ENCODE assay signal across 8 cellular contexts in genomic region chr1:200738348-200738732, GRCh38. TPM values are rescaled to one million over a fixed set of nuclear protein-coding genes. Genes with fewer than 3 reads are reported as not detected.
DNase-seq lines count a peak whose midpoint lies in the region; ATAC-seq, FAIRE-seq and TF ChIP-seq lines count a peak whose summit lies in the region.

No MANE protein-coding gene starts in this region.

- no peak overlapping the region for H4K8ac ChIP-seq in mesendoderm (ENCODE audit: low read depth, low read length)

- TSS peak; percentile 54 for BruUV-seq in HCT116 (replicated peaks; lab: Mats Ljungman, UMichigan)
- no TSS peak for BruUV-seq in GM12878 (replicated peaks; lab: Mats Ljungman, UMichigan)

- no peaks in the 10 kb centered on the region for H3K27me3 ChIP-seq in HCT116 (ENCODE audit: insufficient read depth, low read length)
- H3K27me3 ChIP-seq in GM12878 (replicated peaks in 1 of 2; ENCODE audit: control insufficient read depth in 2 of 2, insufficient read depth in 2 of 2, low read length in 1 of 2) = no peaks in the 10 kb centered on the region
- no peaks in the 10 kb centered on the region for H3K27me3 ChIP-seq in mesendoderm (ENCODE audit: insufficient read depth, low read length, poor library complexity)

- H3K23ac ChIP-seq in mesendoderm (ENCODE audit: low read length) = no peak overlapping the region

- peak overlapping the region; percentile 84 for H3K56ac ChIP-seq in mesendoderm (ENCODE audit: low read length)

- peak overlapping the region; percentile 71 for H3K4me2 ChIP-seq in A549
- peak overlapping the region; percentile 90 for H3K4me2 ChIP-seq in HCT116 (ENCODE audit: low read length)
- peak overlapping the region; percentile 81 for H3K4me2 ChIP-seq in GM12878 (ENCODE audit: control insufficient read depth, insufficient read depth)
- peak overlapping the region; percentile 69 for H3K4me2 ChIP-seq in mesendoderm (ENCODE audit: low read length)

- no peak overlapping the region for H4K5ac ChIP-seq in mesendoderm (ENCODE audit: low read length)

- no peak overlapping the region for H3K4ac ChIP-seq in mesendoderm (ENCODE audit: low read depth, low read length)

- H3K9me3 ChIP-seq in A549 = no peaks in the 10 kb centered on the region
- H3K9me3 ChIP-seq in HCT116 (ENCODE audit: control insufficient read depth in 1 of 2, insufficient read depth in 1 of 2, low read depth in 1 of 2, low read length in 2 of 2) = no peaks in the 10 kb centered on the region
- no peaks in the 10 kb centered on the region for H3K9me3 ChIP-seq in GM12878 (replicated peaks; ENCODE audit: control insufficient read depth, insufficient read depth, low read length)

- TF ChIP-seq RAD21 in A549 (conservative IDR thresholded peaks at IDR 0.05 in 1 of 2, IDR thresholded peaks at IDR 0.05 in 1 of 2) (no peak), HCT116 (IDR thresholded peaks at IDR 0.05; ENCODE audit: low read depth) (no peak), GM12878 (IDR thresholded peaks at IDR 0.05; ENCODE audit: insufficient read depth, low read depth, low read length) (no peak)

- in situ Hi-C loops in GM12878 (cut with MboI) = no loop called here

- peaks cover 38% of the 10 kb centered on the region for H3K79me2 ChIP-seq in HCT116 (ENCODE audit: insufficient read depth, low read length)
- H3K79me2 ChIP-seq in GM12878 (ENCODE audit: control insufficient read depth, insufficient read depth, low read length) = peaks cover 40% of the 10 kb centered on the region
- peaks cover 20% of the 10 kb centered on the region for H3K79me2 ChIP-seq in mesendoderm (ENCODE audit: control insufficient read depth, insufficient read depth, low read length)

- no peak for TF ChIP-seq CTCF in A549 (IDR thresholded peaks at IDR 0.05)
- no peak for TF ChIP-seq CTCF in HCT116 (IDR thresholded peaks at IDR 0.05 in 2 of 3, conservative IDR thresholded peaks at IDR 0.05 in 1 of 3; ENCODE audit: borderline replicate concordance in 1 of 3, insufficient read depth in 1 of 3, low read depth in 2 of 3, low read length in 2 of 3)
- no peak for TF ChIP-seq CTCF in GM12878 (IDR thresholded peaks at IDR 0.05 in 2 of 3, conservative IDR thresholded peaks at IDR 0.05 in 1 of 3; ENCODE audit: control insufficient read depth in 2 of 3, extremely low read depth in 1 of 3, insufficient read depth in 1 of 3, low read depth in 3 of 3, low read length in 3 of 3)

- 10% methylated on average over 8 of the region's 8 CpGs for WGBS in A549 (ENCODE audit: missing lambda C conversion rate)
- under 1% methylated on average over 8 of the region's 8 CpGs for WGBS in GM12878 (ENCODE audit: insufficient coverage, insufficient replicate concordance, low lambda C conversion rate, missing lambda C conversion rate)
- no CpG with 5 or more reads among the region's 8 CpGs for WGBS in mesendoderm (ENCODE audit: extremely low coverage, insufficient coverage, low lambda C conversion rate)

- H3K9me2 ChIP-seq in HCT116 (ENCODE audit: insufficient read depth) = no peaks in the 10 kb centered on the region

- FAIRE-seq in A549 (lab: Jason Lieb, UNC) (no peak), GM12878 (lab: Jason Lieb, UNC) (no peak)

- H2AFZ ChIP-seq in HCT116 (ENCODE audit: low read depth, low read length, poor library complexity, severe bottlenecking) (peak overlapping the region; percentile 95), GM12878 (ENCODE audit: control insufficient read depth, low read depth, low read length) (peak overlapping the region; percentile 58)

- H3K36me3 ChIP-seq in HCT116 (ENCODE audit: control insufficient read depth in 1 of 2, insufficient read depth in 2 of 2, low read length in 2 of 2) (no peaks in the 10 kb centered on the region), GM12878 (ENCODE audit: control insufficient read depth in 2 of 2, insufficient read depth in 2 of 2, low read length in 1 of 2) (no peaks in the 10 kb centered on the region), mesendoderm (ENCODE audit: control insufficient read depth, insufficient read depth, low read length) (no peaks in the 10 kb centered on the region)

- intact Hi-C loops in HCT116 (cut with micrococcal nuclease) (loop anchor here (5.0 kb wide), 1 partner anchor 116 kb away; the partner anchor contains the start of gene KIF14), GM12878 (cut with micrococcal nuclease; ENCODE audit: unreplicated experiment) (no loop called here)

- H3K18ac ChIP-seq in mesendoderm (ENCODE audit: low read length) = no peak overlapping the region

- H3K4me3 ChIP-seq in A549 (peak overlapping the region; percentile 91), HCT116 (replicated peaks in 1 of 2; ENCODE audit: low read depth in 1 of 2, low read length in 2 of 2) (peak overlapping the region; percentile 38 to 91), GM12878 (peak overlapping the region; percentile 99), mesendoderm (ENCODE audit: low read length) (no peak overlapping the region)

- no peak for TF ChIP-seq EP300 in A549 (IDR thresholded peaks at IDR 0.05)
- no peak for TF ChIP-seq EP300 in GM12878 (IDR thresholded peaks at IDR 0.05; ENCODE audit: borderline replicate concordance in 1 of 2, control insufficient read depth in 1 of 2, low read depth in 2 of 2, low read length in 2 of 2)

- H3K27ac ChIP-seq in A549 (peak overlapping the region; percentile 73 to 98), HCT116 (ENCODE audit: low read depth, low read length) (peak overlapping the region; percentile 33; the same call in 1 of the 2 replicates), GM12878 (ENCODE audit: control insufficient read depth, insufficient read depth) (peak overlapping the region; percentile 2; the same call in 1 of the 2 replicates), mesendoderm (ENCODE audit: low read depth, low read length) (no peak overlapping the region)

- no peak overlapping the region for H2BK15ac ChIP-seq in mesendoderm (replicated peaks; ENCODE audit: low read depth)

- POLR2A ChIA-PET in A549 (lab: Yijun Ruan, JAX) (interaction anchor here (0.9 to 3.2 kb wide), 6 partner anchors 9 to 71 kb away, joined by 3 to 71 read pairs (median 4); partner anchors contain the start of gene DDX59), HCT116 (lab: Charles Lee) (interaction anchor here (2.8 kb wide), 1 partner anchor 69 kb away, joined by 15 read pairs; the partner anchor contains the start of gene DDX59), GM12878 (lab: Charles Lee) (interaction anchor here (1.2 to 2.7 kb wide), 5 partner anchors 36 to 85 kb away, joined by 3 to 21 read pairs (median 5); partner anchors contain the start of gene DDX59)

- RAD21 ChIA-PET in HCT116 (lab: Charles Lee; ENCODE audit: low non-redundant PET in 1 of 2, low total read pairs in 2 of 2, uncharacterized antibody in 2 of 2, unreplicated experiment in 2 of 2) (no interaction called here), GM12878 (lab: Charles Lee; ENCODE audit: unreplicated experiment) (interaction anchor here (0.7 to 3.2 kb wide), 11 partner anchors 11 to 178 kb away, joined by 3 to 21 read pairs (median 3); partner anchors contain the start of genes DDX59 and KIF14)

- H3K4me1 ChIP-seq in A549 (peaks cover 29% of the 10 kb centered on the region), HCT116 (ENCODE audit: control insufficient read depth in 1 of 2, insufficient read depth in 2 of 2, low read length in 2 of 2) (peaks cover 12 to 28% of the 10 kb centered on the region in 2 experiments; a peak in 3 of 4 replicates), GM12878 (ENCODE audit: control insufficient read depth, insufficient read depth, low read length) (peaks cover 5% of the 10 kb centered on the region; the same call in 1 of the 2 replicates), mesendoderm (ENCODE audit: control insufficient read depth, low read depth, low read length) (peaks cover 5% of the 10 kb centered on the region)

- ATAC-seq in A549 = no peak
- ATAC-seq in HCT116 = no peak; the same call in 1 of the 2 replicates
- no peak for ATAC-seq in GM12878
- no peak for ATAC-seq in HG03045 (IDR thresholded peaks at IDR 0.05; ENCODE audit: unreplicated experiment)
- ATAC-seq in GM18502 (IDR thresholded peaks at IDR 0.05; ENCODE audit: poor library complexity, unreplicated experiment) = no peak

- no peak overlapping the region for H2BK5ac ChIP-seq in mesendoderm (ENCODE audit: low read length)

- CTCF ChIA-PET in A549 (lab: Yijun Ruan, JAX) (interaction anchor here (0.8 to 1.6 kb wide), 7 partner anchors 9 to 117 kb away, joined by 3 to 4 read pairs (median 4); partner anchors contain the start of gene DDX59), HCT116 (lab: Charles Lee) (no interaction called here), GM12878 (lab: Yijun Ruan, JAX) (interaction anchor here (0.7 to 2.0 kb wide), 6 partner anchors 11 to 123 kb away, joined by 3 to 12 read pairs (median 3); partner anchors contain the start of gene KIF14)

- H4K20me1 ChIP-seq in HCT116 (ENCODE audit: insufficient read depth) (no peaks in the 10 kb centered on the region; the same call in 1 of the 2 replicates), GM12878 (ENCODE audit: control insufficient read depth, insufficient read depth) (no peaks in the 10 kb centered on the region)

- H2AK5ac ChIP-seq in mesendoderm (ENCODE audit: low read length) = no peak overlapping the region

- TF ChIP-seq POLR2A in A549 (IDR thresholded peaks at IDR 0.05; ENCODE audit: low read length) (peak; percentile 60), HCT116 (IDR thresholded peaks at IDR 0.05; ENCODE audit: borderline replicate concordance, extremely low read depth, insufficient read depth, insufficient read length) (peak; percentile 40), GM12878 (IDR thresholded peaks at IDR 0.05; ENCODE audit: low read depth, low read length) (no peak)

- H3K9ac ChIP-seq in HCT116 (ENCODE audit: low read length) (peak overlapping the region; percentile 57), GM12878 (ENCODE audit: control insufficient read depth, insufficient read depth, low read length) (peak overlapping the region; percentile 44), mesendoderm (ENCODE audit: low read length) (peak overlapping the region; percentile 64)

- H2BK120ac ChIP-seq in mesendoderm (ENCODE audit: low read depth, low read length) = no peak overlapping the region

- DNase-seq in A549 (ENCODE audit: low read depth in 1 of 2, low spot score in 1 of 2) = no peak
- DNase-seq in HCT116 (ENCODE audit: low read depth, low spot score) = no peak
- no peak for DNase-seq in GM12878 (ENCODE audit: low read depth, low spot score)
- DNase-seq in mesendoderm = no peak
- DNase-seq in stimulated activated naive CD4-positive, alpha-beta T cell treated with Interleukin-2 at 50 U/mL for 16 hours (lab: John Stamatoyannopoulos, UW) = no peak
- no peak for DNase-seq in UCSD-AML1 (lab: John Stamatoyannopoulos, UW; ENCODE audit: unreplicated experiment)

- H3K79me1 ChIP-seq in mesendoderm (ENCODE audit: low read length) = peaks cover 9% of the 10 kb centered on the region

- SMC1A ChIA-PET in GM12878 (lab: Charles Lee; ENCODE audit: uncharacterized antibody, unreplicated experiment) = interaction anchor here (0.6 to 3.7 kb wide), 14 partner anchors 9 to 122 kb away, joined by 3 to 17 read pairs (median 4); no protein-coding TSS in a partner anchor

RNA-seq across cellular contexts. Expression of gene CAMSAP2, which starts 0.4 kb away (rescaled TPM):
- polyA plus RNA-seq in A549 (2011; rRNA removed) (28.4 and 28.5 TPM in 2 replicates), A549 (2017; fragmentation: RNase III; extraction: RNeasy Plus Mini Kit Qiagen cat#74134 plus additional on column Dnase treatment) (17.3 to 18.1 TPM (median 17.6 TPM) in 3 replicates), GM12878 (2011; rRNA removed) (8.6 and 11.8 TPM in 2 replicates), GM12878 (2014; fragmentation: Illumina TruSeq; extraction: Trizol) (18.1 and 21.3 TPM in 2 replicates), GM12878 (2014; fragmentation: Nextera tagmentation; extraction: Ambion mirVana) (1 to 10 TPM; 5.0 to 6.4 TPM), GM12878 (2014; rRNA removed) (6.7 and 7.5 TPM in 2 replicates), GM12878 (2016; fragmentation: Nextera tagmentation; extraction: Ambion mirVana) (1 to 10 TPM; 3.9 to 6.1 TPM)
- polyA plus RNA-seq in A549 (2012; cell fraction: cytosol; rRNA removed) = 3.5 and 4.0 TPM in 2 replicates
- 2.0 and 3.4 TPM in 2 replicates for polyA plus RNA-seq in A549 (2012; cell fraction: nucleus; rRNA removed)
- polyA minus RNA-seq in A549 (2011; rRNA and poly(A)+ RNA removed) = 18.7 and 22.2 TPM in 2 replicates
- total RNA-seq in HCT116 (2021; ENCODE audit: unreplicated experiment) (25.0 TPM), GM12878 (2014; rRNA removed) (11.1 and 13.3 TPM in 2 replicates), GM12878 (2014; rRNA removed; fragmentation: Illumina TruSeq; extraction: Trizol) (19.8 and 20.1 TPM in 2 replicates), GM12878 (2021) (16.7 and 17.2 TPM in 2 replicates)
- 7.4 and 9.2 TPM in 2 replicates for polyA plus RNA-seq in HCT116 (2012)
- total RNA-seq in GM12878 (2013; cell fraction: nucleolus; rRNA removed) = 65.0 and 65.6 TPM in 2 replicates
- polyA plus RNA-seq in GM12878 (2011; ENCODE audit: low read depth) = 2.8 TPM
- polyA plus RNA-seq in GM12878 (2011; cell fraction: cytosol; rRNA removed) = 2.5 and 2.7 TPM in 2 replicates
- polyA plus RNA-seq in GM12878 (2011; cell fraction: nucleus; rRNA removed) = 7.9 and 8.3 TPM in 2 replicates
- polyA plus RNA-seq in GM12878 (2012) = 4.8 and 8.3 TPM in 2 replicates
- polyA minus RNA-seq in GM12878 (2011; rRNA and poly(A)+ RNA removed) = 10.9 and 15.0 TPM in 2 replicates
- 4.1 and 4.8 TPM in 2 replicates for polyA minus RNA-seq in GM12878 (2011; cell fraction: cytosol; rRNA and poly(A)+ RNA removed)
- 7.3 and 13.8 TPM in 2 replicates for polyA minus RNA-seq in GM12878 (2011; cell fraction: nucleus; rRNA and poly(A)+ RNA removed)
- 18.9 TPM for polyA plus RNA-seq in mesendoderm (2013, experiment 1 of 2)
- 19.1 TPM for polyA plus RNA-seq in mesendoderm (2013, experiment 2 of 2)

Comparison
In these comparisons a context has a peak if more than half of its experiments do, and no peak if none do; other contexts are left out.
1. Of the 24 proteins assayed by ChIP-seq in both GM12878 and A549: peak only in GM12878: none; only in A549: POLR2A; in both: none; in neither: 23.